20 cellular contexts compared by ENCODE assay signal in the genomic region with DNA sequence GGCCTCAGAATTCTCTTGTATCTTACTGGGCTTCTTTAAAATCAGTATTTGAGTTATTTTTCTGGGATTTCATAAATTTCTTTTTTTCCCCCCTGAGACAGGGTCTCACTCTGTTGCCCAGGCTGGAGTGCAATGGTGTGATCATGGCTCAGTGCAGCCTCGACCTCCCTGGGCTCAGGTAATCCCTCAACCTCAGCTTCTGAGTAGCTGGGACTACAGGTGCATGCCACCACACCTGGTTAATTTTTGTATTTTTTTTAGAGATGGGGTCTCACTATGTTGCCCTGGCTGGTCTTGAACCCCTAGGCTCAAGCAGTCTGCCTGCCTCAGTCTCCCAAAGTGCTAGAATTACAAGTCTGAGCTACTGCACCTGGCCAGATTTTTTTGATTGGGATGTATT. TPM values are rescaled to one million over a fixed set of nuclear protein-coding genes. Genes with fewer than 3 reads are reported as not detected.
"Had no signal": no experiment of that assay in that cellular context is flagged by ENCODE, and none has a peak within 500 bp of the region (broad histone marks: within the 10 kb centered on the region; RNA-seq: fewer than 3 reads in every experiment).

No MANE protein-coding gene starts in this region.

- H3K27ac ChIP-seq: ascending aorta, esophagus muscularis mucosa, gastroesophageal sphincter, heart left ventricle, suprapubic skin, transverse colon, WERI-Rb-1 had no signal

- H3K27me3 Mint-ChIP-seq: activated T-helper 17 cell treated with anti-CD3 and anti-CD28 coated beads, Interleukin-2, amount 50 U/mL, for 72 hours; stimulated activated naive CD8-positive, alpha-beta T cell treated with anti-CD3 and anti-CD28 coated beads, Interleukin-15, amount 100 ng/mL, for 72 hours had no signal

- H3K4me3 ChIP-seq: ascending aorta, esophagus muscularis mucosa, gastroesophageal sphincter, heart left ventricle, mucosa of descending colon, suprapubic skin, transverse colon had no signal

- H3K4me3 Mint-ChIP-seq: activated T-helper 17 cell treated with anti-CD3 and anti-CD28 coated beads, Interleukin-2, amount 50 U/mL, for 72 hours; nephron progenitor cell; stimulated activated naive CD8-positive, alpha-beta T cell treated with anti-CD3 and anti-CD28 coated beads, Interleukin-15, amount 100 ng/mL, for 72 hours had no signal

- DNase-seq: activated naive CD4-positive, alpha-beta T cell treated with Interleukin-2 at 50 U/mL for 16 hours; cortex of kidney; effector CD4-positive, alpha-beta T cell; heart left ventricle; mesenchymal stem cell; mucosa of descending colon; nephron progenitor cell; nucleus accumbens; retina; stimulated activated CD4-positive, alpha-beta T cell treated with anti-CD3 and anti-CD28 coated beads, Interleukin-1b, Interleukin-23, amount 100 ng/mL, for 48 hours; stimulated activated CD8-positive, alpha-beta memory T cell treated with anti-CD3 and anti-CD28 coated beads, Interleukin-4, amount 100 ng/mL, for 48 hours; stimulated activated naive CD8-positive, alpha-beta T cell treated with anti-CD3 and anti-CD28 coated beads, Interleukin-15, amount 100 ng/mL, for 72 hours; SW 1271; transverse colon; WERI-Rb-1 had no signal

- H3K27me3 ChIP-seq: ascending aorta, esophagus muscularis mucosa, gastroesophageal sphincter, heart left ventricle, suprapubic skin, transverse colon had no signal

- ATAC-seq: gastroesophageal sphincter, heart left ventricle, mucosa of descending colon had no signal

- H3K36me3 ChIP-seq: ascending aorta, esophagus muscularis mucosa, gastroesophageal sphincter, heart left ventricle, suprapubic skin, transverse colon, WERI-Rb-1 had no signal

RNA-seq across cellular contexts. Expression of a gene that starts 52.2 kb away (rescaled TPM):
- total RNA-seq: ascending aorta had no signal
